32 cellular contexts compared by ENCODE assay signal in genomic region chr7:41447106-41448042, GRCh38.
DNase-seq lines count a peak whose midpoint lies in the region; ATAC-seq, FAIRE-seq and TF ChIP-seq lines count a peak whose summit lies in the region.
"Had no signal": no experiment of that assay in that cellular context is flagged by ENCODE, and none has a peak within 500 bp of the region (broad histone marks: within the 10 kb centered on the region; RNA-seq: fewer than 3 reads in every experiment).

No MANE protein-coding gene starts in this region.

- in situ Hi-C loops in HepG2 (cut with HindIII; ENCODE audit: extremely low pct_ligation_motif_present, low pct_unique_long_range_greater_than_20kb) = no loop called here

- H2AFZ ChIP-seq in HepG2 (ENCODE audit: low read length) (no peak overlapping the region), osteoblast (ENCODE audit: low read length) (no peak overlapping the region)

- TF ChIP-seq RAD21 in liver (IDR thresholded peaks at IDR 0.05) (no peak), HepG2 (CRISPR knock-in tag; IDR thresholded peaks at IDR 0.05) (no peak)

- POLR2A ChIA-PET in HepG2 (lab: Yijun Ruan, JAX) = no interaction called here

- TF ChIP-seq CTCF in liver (IDR thresholded peaks at IDR 0.05; ENCODE audit: low read depth, low read length, missing input control) (no peak), HepG2 (CRISPR knock-in tag; IDR thresholded peaks at IDR 0.05) (no peak), left ventricle myocardium inferior (IDR thresholded peaks at IDR 0.05; ENCODE audit: borderline replicate concordance) (no peak), osteoblast (IDR thresholded peaks at IDR 0.05; ENCODE audit: extremely low read depth, low read depth, low read length) (no peak), sigmoid colon (IDR thresholded peaks at IDR 0.05) (no peak)

- H3K9me3 ChIP-seq in liver (ENCODE audit: control insufficient read depth in 4 of 4, low read length in 3 of 4) (no peaks in the 10 kb centered on the region), HepG2 (ENCODE audit: low read length) (peaks cover 52% of the 10 kb centered on the region), left ventricle myocardium inferior (replicated peaks) (no peaks in the 10 kb centered on the region), osteoblast (ENCODE audit: low read depth, low read length) (no peaks in the 10 kb centered on the region), sigmoid colon (no peaks in the 10 kb centered on the region)
- H3K9me3 ChIP-seq: adrenal gland, breast epithelium, left lung, pancreas had no signal

- TF ChIP-seq POLR2A in HepG2 (IDR thresholded peaks at IDR 0.05; ENCODE audit: insufficient read depth in 1 of 2, low read depth in 2 of 2, low read length in 2 of 2) = no peak
- TF ChIP-seq POLR2A in sigmoid colon (IDR thresholded peaks at IDR 0.05) = no peak

- H3K4me1 ChIP-seq in liver (ENCODE audit: control insufficient read depth in 4 of 4, insufficient read depth in 4 of 4, low read length in 3 of 4) = peaks cover 17 to 59% (median 40%) of the 10 kb centered on the region in 4 donors
- no peaks in the 10 kb centered on the region for H3K4me1 ChIP-seq in HepG2 (ENCODE audit: insufficient read depth, low read length)
- H3K4me1 ChIP-seq in left ventricle myocardium inferior = peaks cover 16% of the 10 kb centered on the region
- peaks cover 16% of the 10 kb centered on the region for H3K4me1 ChIP-seq in osteoblast (ENCODE audit: insufficient read depth, low read length)
- H3K4me1 ChIP-seq in sigmoid colon = peaks cover 0 to 11% (median 2%) of the 10 kb centered on the region in 4 donors
- H3K4me1 ChIP-seq: adrenal gland, breast epithelium, left lung had no signal

- H3K79me2 ChIP-seq in HepG2 (ENCODE audit: insufficient read depth, low read length) = no peaks in the 10 kb centered on the region
- H3K79me2 ChIP-seq in osteoblast (ENCODE audit: insufficient read depth, low read length) = no peaks in the 10 kb centered on the region

- DNase-seq in HepG2 (ENCODE audit: low spot score) = no peak
- DNase-seq in left ventricle myocardium inferior = no peak
- no peak for DNase-seq in osteoblast (ENCODE audit: insufficient read length, low spot score, missing footprints)
- DNase-seq in sigmoid colon = no peak
- DNase-seq in SHP77 (lab: John Stamatoyannopoulos, UW) = no peak
- no peak for DNase-seq in cerebellum (ENCODE audit: low spot score)
- no peak for DNase-seq in head of caudate nucleus
- DNase-seq: activated CD4-positive, alpha-beta T cell treated with anti-CD3 and anti-CD28 coated beads, Interleukin-2, amount 10 ng/mL, durations not matched to agents 7 days and 5 days; activated T-cell treated with anti-CD3 and anti-CD28 coated beads, Interleukin-2, amount 50 U/mL, for 24 hours; adrenal gland; CD8-positive, alpha-beta memory T cell; cortex of kidney; DMS153; HCEC 1CT; hypothalamus; immature natural killer cell; KG1; left lung; MM.1S; NCI-H1417 treated with DMSO at 0.1 percent for 48 hours; NCI-H2081 treated with DMSO at 0.1 percent for 48 hours; NCI-H69; nephron progenitor cell; pancreas; stimulated activated CD4-positive, alpha-beta T cell treated with anti-CD3 and anti-CD28 coated beads, Interleukin-4, amount 100 ng/mL, for 4 hours had no signal

- H4K20me1 ChIP-seq in HepG2 (ENCODE audit: insufficient read depth, low read length) = no peaks in the 10 kb centered on the region
- H4K20me1 ChIP-seq in osteoblast (ENCODE audit: insufficient read depth, low read length) = no peaks in the 10 kb centered on the region

- H3K27me3 ChIP-seq in liver (ENCODE audit: control insufficient read depth in 4 of 4, insufficient read depth in 4 of 4, low read length in 3 of 4) (no peaks in the 10 kb centered on the region), HepG2 (ENCODE audit: control insufficient read depth in 1 of 2, insufficient read depth in 2 of 2, low read length in 2 of 2) (no peaks in the 10 kb centered on the region), left ventricle myocardium inferior (ENCODE audit: low read depth) (no peaks in the 10 kb centered on the region), osteoblast (ENCODE audit: insufficient read depth, low read length) (no peaks in the 10 kb centered on the region), sigmoid colon (no peaks in the 10 kb centered on the region)
- H3K27me3 ChIP-seq: adrenal gland, breast epithelium, left lung, pancreas had no signal

- H3K27ac ChIP-seq in liver (ENCODE audit: low read depth in 1 of 2, low read length in 2 of 2) = peak overlapping the region; percentile 2 to 71
- H3K27ac ChIP-seq in HepG2 (ENCODE audit: extremely low read length, insufficient read depth, low read length) = no peak overlapping the region
- H3K27ac ChIP-seq in left ventricle myocardium inferior (replicated peaks) = peak overlapping the region; percentile 33
- H3K27ac ChIP-seq in osteoblast (ENCODE audit: low read depth, low read length) = peak overlapping the region; percentile 44
- H3K27ac ChIP-seq in sigmoid colon = no peak overlapping the region
- H3K27ac ChIP-seq: adrenal gland, breast epithelium, left lung, pancreas had no signal

- H3K4me3 ChIP-seq in liver (ENCODE audit: low read depth in 1 of 3, low read length in 3 of 3) (no peak overlapping the region), HepG2 (replicated peaks in 1 of 3; ENCODE audit: insufficient read depth in 1 of 3, low read depth in 2 of 3, low read length in 3 of 3) (no peak overlapping the region), left ventricle myocardium inferior (no peak overlapping the region), osteoblast (ENCODE audit: insufficient read depth, low read length) (no peak overlapping the region), sigmoid colon (no peak overlapping the region)
- H3K4me3 ChIP-seq: adrenal gland, breast epithelium, left lung, pancreas had no signal

- WGBS in liver = 86% methylated on average over 12 of the region's 12 CpGs
- WGBS in HepG2 (ENCODE audit: low lambda C conversion rate) = 42% methylated on average over 12 of the region's 12 CpGs
- 86 to 87% methylated on average over 12 of the region's 12 CpGs for WGBS in sigmoid colon, 2 donors

- FAIRE-seq in HepG2 (lab: Jason Lieb, UNC) = no peak
- FAIRE-seq: A204.1, frontal cortex, pancreas had no signal

- no peak for ATAC-seq in HepG2
- ATAC-seq: esophagus mucosa; left lung; stimulated activated memory B cell treated with anti-CD40 and anti-IgM and Interleukin-4, amounts not matched to agents 10 μg/mL and 1 μg/mL and 100 μg/mL, for 72 hours; WTC11 had no signal

- no peak for TF ChIP-seq EP300 in HepG2 (IDR thresholded peaks at IDR 0.05; ENCODE audit: low read depth in 2 of 2, low read length in 2 of 2)
- no peak for TF ChIP-seq EP300 in HepG2 (CRISPR knock-in tag; IDR thresholded peaks at IDR 0.05; ENCODE audit: borderline replicate concordance)
- TF ChIP-seq EP300 in sigmoid colon (IDR thresholded peaks at IDR 0.05) = no peak

- no peaks in the 10 kb centered on the region for H3K36me3 ChIP-seq in liver (ENCODE audit: control insufficient read depth in 4 of 4, insufficient read depth in 3 of 4, low read depth in 1 of 4, low read length in 3 of 4)
- H3K36me3 ChIP-seq in HepG2 (replicated peaks in 1 of 2; ENCODE audit: control insufficient read depth in 1 of 2, insufficient read depth in 2 of 2, low read length in 2 of 2) = no peaks in the 10 kb centered on the region
- H3K36me3 ChIP-seq in left ventricle myocardium inferior = no peaks in the 10 kb centered on the region
- H3K36me3 ChIP-seq in osteoblast (ENCODE audit: insufficient read depth, low read length) = no peaks in the 10 kb centered on the region
- H3K36me3 ChIP-seq in sigmoid colon = no peaks in the 10 kb centered on the region
- H3K36me3 ChIP-seq: adrenal gland, breast epithelium, left lung, pancreas had no signal

- CTCF ChIA-PET in HepG2 (lab: Yijun Ruan, JAX; ENCODE audit: low intra/inter-chr PET ratio, low total read pairs) = no interaction called here

- no TSS peak for BruUV-seq in HepG2 (replicated peaks; lab: Mats Ljungman, UMichigan)

- H3K9ac ChIP-seq in liver (ENCODE audit: low read depth in 1 of 2, low read length in 2 of 2) = peak overlapping the region; percentile 9 to 10
- no peak overlapping the region for H3K9ac ChIP-seq in HepG2 (ENCODE audit: insufficient read depth, low read depth, low read length)

- intact Hi-C loops in HepG2 (cut with micrococcal nuclease; ENCODE audit: unreplicated experiment) = no loop called here
- intact Hi-C loops in left ventricle myocardium inferior (cut with micrococcal nuclease) = no loop called here
- intact Hi-C loops in sigmoid colon (cut with DNase I) = no loop called here
- intact Hi-C loops in head of caudate nucleus (cut with DNase I) = no loop called here

- no peak overlapping the region for H3K4me2 ChIP-seq in HepG2 (ENCODE audit: low read depth, low read length)
- H3K4me2 ChIP-seq in osteoblast (ENCODE audit: insufficient read depth, low read length) = peak overlapping the region; percentile 10

TF ChIP-seq in liver, 16 proteins besides CTCF, POLR2A, EP300 and RAD21 (continues in another document):
- TF ChIP-seq NR2F2 (IDR thresholded peaks at IDR 0.05) (no peak), HNF4G (IDR thresholded peaks at IDR 0.05) (no peak), HNF4A (conservative IDR thresholded peaks at IDR 0.05) (no peak), FOXA1 (IDR thresholded peaks at IDR 0.05) (no peak), YY1 (IDR thresholded peaks at IDR 0.05) (no peak)

TF ChIP-seq in HepG2, 621 proteins besides CTCF, POLR2A, EP300 and RAD21:
- TF ChIP-seq ZBTB8A (CRISPR knock-in tag; IDR thresholded peaks at IDR 0.05; ENCODE audit: borderline replicate concordance, low read depth) = no peak
- TF ChIP-seq RORA (CRISPR knock-in tag; IDR thresholded peaks at IDR 0.05) = no peak
- no peak for TF ChIP-seq MAFG (CRISPR knock-in tag; IDR thresholded peaks at IDR 0.05)
TF ChIP-seq in HepG2: peak in this region for 0.

Comparison
In these comparisons a context has a peak if more than half of its experiments do, and no peak if none do; other contexts are left out.
1. H3K27ac ChIP-seq: peak in liver (2 of 2), left ventricle myocardium inferior (single experiment) and osteoblast (single experiment); none in HepG2 (single experiment) and sigmoid colon (0 of 4).